1 cellular context compared by ENCODE assay signal in genomic region chr1:150560011-150560438, GRCh38.
TF ChIP-seq lines count a peak whose summit lies in the region.

No MANE protein-coding gene starts in this region.

TF ChIP-seq in HepG2, 621 proteins besides CTCF, POLR2A, EP300 and RAD21 (continued from another document and continues in another):
- TF ChIP-seq ZNF710 (CRISPR knock-in tag; IDR thresholded peaks at IDR 0.05; ENCODE audit: borderline replicate concordance) (no peak), KDM5A (IDR thresholded peaks at IDR 0.05; ENCODE audit: borderline replicate concordance, low read length) (no peak), TGIF2 (CRISPR knock-in tag; IDR thresholded peaks at IDR 0.05) (peak; percentile 55; the same call in 1 of the 2 replicates), MLLT10 (CRISPR knock-in tag; IDR thresholded peaks at IDR 0.05) (no peak), SPEN (CRISPR knock-in tag; IDR thresholded peaks at IDR 0.05; ENCODE audit: low read depth) (peak; percentile 43; the same call in 1 of the 2 replicates), ZNF724P (CRISPR knock-in tag; IDR thresholded peaks at IDR 0.05; ENCODE audit: borderline replicate concordance) (no peak), KLF15 (CRISPR knock-in tag; IDR thresholded peaks at IDR 0.05; ENCODE audit: borderline replicate concordance) (no peak), ZBTB44 (CRISPR knock-in tag; IDR thresholded peaks at IDR 0.05) (no peak), ZSCAN20 (CRISPR knock-in tag; IDR thresholded peaks at IDR 0.05; ENCODE audit: borderline replicate concordance) (no peak), EED (CRISPR knock-in tag; IDR thresholded peaks at IDR 0.05) (no peak), ZHX1 (CRISPR knock-in tag; IDR thresholded peaks at IDR 0.05; ENCODE audit: low read depth) (0 out of 2 replicates have a peak, but pooled peaks have one; percentile 44), SIN3A (IDR thresholded peaks at IDR 0.05; ENCODE audit: borderline replicate concordance, low read depth, low read length) (no peak), NFYB (CRISPR knock-in tag; IDR thresholded peaks at IDR 0.05) (no peak), HBP1 (CRISPR knock-in tag; IDR thresholded peaks at IDR 0.05; ENCODE audit: low read depth) (no peak), REPIN1 (CRISPR knock-in tag; IDR thresholded peaks at IDR 0.05; ENCODE audit: borderline replicate concordance, low read depth) (0 out of 2 replicates have a peak, but pooled peaks have one; percentile 28), SNAI1 (CRISPR knock-in tag; IDR thresholded peaks at IDR 0.05; ENCODE audit: borderline replicate concordance) (no peak), ZNF136 (CRISPR knock-in tag; IDR thresholded peaks at IDR 0.05; ENCODE audit: low read depth) (no peak), ZNF550 (CRISPR knock-in tag; IDR thresholded peaks at IDR 0.05; ENCODE audit: borderline replicate concordance) (no peak), MYPOP (CRISPR knock-in tag; IDR thresholded peaks at IDR 0.05) (no peak), HNRNPH1 (optimal IDR thresholded peaks at IDR 0.05; ENCODE audit: low read depth, low read length) (no peak), ZNF512B (CRISPR knock-in tag; IDR thresholded peaks at IDR 0.05; ENCODE audit: borderline replicate concordance) (no peak), XRCC5 (optimal IDR thresholded peaks at IDR 0.05; ENCODE audit: low read length) (peak; percentile 69), ARID3A (IDR thresholded peaks at IDR 0.05; ENCODE audit: low read depth, low read length) (no peak), ZNF674 (CRISPR knock-in tag; IDR thresholded peaks at IDR 0.05; ENCODE audit: low read depth) (no peak), NFKBIZ (CRISPR knock-in tag; IDR thresholded peaks at IDR 0.05) (no peak), ZNF160 (CRISPR knock-in tag; IDR thresholded peaks at IDR 0.05) (no peak), ZNF790 (CRISPR knock-in tag; IDR thresholded peaks at IDR 0.05; ENCODE audit: borderline replicate concordance) (no peak), CAMTA2 (CRISPR knock-in tag; IDR thresholded peaks at IDR 0.05; ENCODE audit: borderline replicate concordance) (no peak), ZFP62 (CRISPR knock-in tag; IDR thresholded peaks at IDR 0.05) (no peak), MAFG (CRISPR knock-in tag; IDR thresholded peaks at IDR 0.05) (no peak), ZUFSP (CRISPR knock-in tag; IDR thresholded peaks at IDR 0.05; ENCODE audit: borderline replicate concordance) (no peak), ZNF503 (CRISPR knock-in tag; IDR thresholded peaks at IDR 0.05) (no peak), HOXA7 (CRISPR knock-in tag; IDR thresholded peaks at IDR 0.05) (no peak), TMF1 (CRISPR knock-in tag; IDR thresholded peaks at IDR 0.05; ENCODE audit: low read depth) (no peak), ZGPAT (CRISPR knock-in tag; IDR thresholded peaks at IDR 0.05) (no peak), TSC22D2 (CRISPR knock-in tag; IDR thresholded peaks at IDR 0.05; ENCODE audit: borderline replicate concordance) (0 out of 2 replicates have a peak, but pooled peaks have one; percentile 34), POLR2G (IDR thresholded peaks at IDR 0.05; ENCODE audit: low read depth, low read length) (no peak), SAFB2 (CRISPR knock-in tag; IDR thresholded peaks at IDR 0.05; ENCODE audit: borderline replicate concordance, low read depth) (no peak)
